19 cellular contexts compared by ENCODE assay signal in the genomic region with DNA sequence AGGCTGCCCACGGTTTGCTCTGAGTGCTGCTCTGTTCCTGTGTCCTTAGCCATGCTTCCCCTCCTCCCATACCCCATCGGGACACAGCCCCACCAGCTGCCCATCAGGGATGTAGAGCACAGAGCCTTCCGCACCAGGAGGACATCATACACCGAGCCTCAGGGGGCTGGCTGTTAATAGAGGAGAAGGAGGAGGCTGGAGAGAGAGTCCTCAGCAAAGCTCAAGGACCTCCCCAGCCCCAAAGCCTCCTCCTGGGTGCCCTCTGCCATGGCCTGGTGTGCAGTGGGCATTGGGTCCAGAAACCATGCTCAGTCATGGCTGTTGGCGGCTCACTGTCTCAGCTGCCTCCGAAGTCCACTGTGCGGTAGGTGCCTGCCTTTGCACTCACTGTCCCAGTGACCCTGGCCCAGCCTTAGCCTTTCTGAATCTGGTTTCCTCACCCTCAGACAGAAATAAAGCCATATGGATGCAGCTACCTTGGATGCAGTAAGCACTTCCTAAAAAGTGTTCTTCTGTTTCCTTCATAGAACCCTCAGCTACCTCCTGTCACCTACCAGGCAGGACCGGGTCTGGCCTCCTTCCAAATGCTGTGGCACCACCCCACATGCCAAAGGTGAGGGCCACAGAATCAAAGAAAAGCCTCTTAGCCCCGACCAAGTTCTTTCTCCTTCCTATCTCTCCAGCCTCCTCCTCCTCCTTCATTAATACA. TPM values are rescaled to one million over a fixed set of nuclear protein-coding genes. Genes with fewer than 3 reads are reported as not detected.
A peak's percentile ranks its signal among the peaks of the same experiment; 100 is the strongest.
DNase-seq lines count a peak whose midpoint lies in the region; ATAC-seq and TF ChIP-seq lines count a peak whose summit lies in the region.
"Had no signal": no experiment of that assay in that cellular context is flagged by ENCODE, and none has a peak within 500 bp of the region (broad histone marks: within the 10 kb centered on the region; RNA-seq: fewer than 3 reads in every experiment).

No MANE protein-coding gene starts in this region.

- no peak overlapping the region for H3K14ac ChIP-seq in neuronal stem cell (ENCODE audit: low read length)

- no peak overlapping the region for H4K8ac ChIP-seq in neuronal stem cell (ENCODE audit: low read depth, low read length)

- no peaks in the 10 kb centered on the region for H3K9me3 Mint-ChIP-seq in activated naive CD4-positive, alpha-beta T cell treated with anti-CD3 and anti-CD28 coated beads, Interleukin-2, amount 50 U/mL, for 24 hours
- H3K9me3 Mint-ChIP-seq in activated naive CD4-positive, alpha-beta T cell treated with anti-CD3 and anti-CD28 coated beads, Interleukin-2, amount 50 U/mL, for 72 hours = peaks cover 0 to 8% of the 10 kb centered on the region in 2 donors

- no peaks in the 10 kb centered on the region for H3K27me3 Mint-ChIP-seq in activated naive CD4-positive, alpha-beta T cell treated with anti-CD3 and anti-CD28 coated beads, Interleukin-2, amount 50 U/mL, for 24 hours

- H3K4me1 ChIP-seq in neuronal stem cell (ENCODE audit: control insufficient read depth in 2 of 2, insufficient read depth in 1 of 2, low read depth in 1 of 2, low read length in 2 of 2) (no peaks in the 10 kb centered on the region), upper lobe of right lung (no peaks in the 10 kb centered on the region)
- H3K4me1 ChIP-seq: HAP-1 had no signal

- H3K27ac ChIP-seq in neuronal stem cell (replicated peaks; ENCODE audit: low read length) (no peak overlapping the region), upper lobe of right lung (no peak overlapping the region)
- H3K27ac ChIP-seq: KMS-11 had no signal

- H2BK5ac ChIP-seq in neuronal stem cell (ENCODE audit: low read length) = no peak overlapping the region

- no peaks in the 10 kb centered on the region for H3K36me3 Mint-ChIP-seq in activated naive CD4-positive, alpha-beta T cell treated with anti-CD3 and anti-CD28 coated beads, Interleukin-2, amount 50 U/mL, for 24 hours
- no peaks in the 10 kb centered on the region for H3K36me3 Mint-ChIP-seq in activated naive CD4-positive, alpha-beta T cell treated with anti-CD3 and anti-CD28 coated beads, Interleukin-2, amount 50 U/mL, for 72 hours

- DNase-seq in activated naive CD4-positive, alpha-beta T cell treated with anti-CD3 and anti-CD28 coated beads, Interleukin-2, amount 50 U/mL, for 72 hours (ENCODE audit: low spot score in 2 of 2) = no peak
- DNase-seq in activated CD8-positive, alpha-beta memory T cell treated with anti-CD3 and anti-CD28 coated beads, Interleukin-2, amount 50 U/mL, for 48 hours = peak; percentile 42
- no peak for DNase-seq in neuronal stem cell (ENCODE audit: low spot score)
- DNase-seq in upper lobe of right lung = no peak
- DNase-seq in iPS-NIHi11 (ENCODE audit: low spot score) = no peak
- DNase-seq: C1 segment of cervical spinal cord, DMS 273 treated with DMSO at 0.1 percent for 48 hours, GF-D8, NCI-H1105, NCI-H1694, NCI-H2107, NCI-H226, NCI-H524 treated with DMSO at 0.1 percent for 48 hours had no signal

- WGBS in neuronal stem cell (ENCODE audit: extremely low coverage in 2 of 2, insufficient read length in 2 of 2, insufficient replicate concordance in 1 of 2), 2 donors = no CpG with 5 or more reads among the region's 9 CpGs

- H2AK5ac ChIP-seq in neuronal stem cell (ENCODE audit: low read depth, low read length) = no peak overlapping the region

- no peak overlapping the region for H3K23ac ChIP-seq in neuronal stem cell (ENCODE audit: low read depth, low read length, poor library complexity)

- no peak for ATAC-seq in activated naive CD4-positive, alpha-beta T cell treated with anti-CD3 and anti-CD28 coated beads, Interleukin-2, amount 50 U/mL, for 72 hours
- ATAC-seq in upper lobe of right lung (peak; percentile 13), HG03045 (IDR thresholded peaks at IDR 0.05; ENCODE audit: unreplicated experiment) (no peak), GM18502 (IDR thresholded peaks at IDR 0.05; ENCODE audit: poor library complexity, unreplicated experiment) (no peak)
- ATAC-seq: Right ventricle myocardium inferior had no signal

- H3K4ac ChIP-seq in neuronal stem cell (ENCODE audit: low read length) = no peak overlapping the region

- no peaks in the 10 kb centered on the region for H3K79me1 ChIP-seq in neuronal stem cell (ENCODE audit: low read depth, low read length)

- H3K4me2 ChIP-seq in neuronal stem cell (ENCODE audit: insufficient read depth, low read length, poor library complexity, severe bottlenecking) = no peak overlapping the region
- H3K4me2 ChIP-seq: KMS-11 had no signal

- no peaks in the 10 kb centered on the region for H3K4me1 Mint-ChIP-seq in activated naive CD4-positive, alpha-beta T cell treated with anti-CD3 and anti-CD28 coated beads, Interleukin-2, amount 50 U/mL, for 24 hours

- H2BK120ac ChIP-seq in neuronal stem cell (ENCODE audit: low read depth, low read length) = no peak overlapping the region

- H2BK12ac ChIP-seq in neuronal stem cell (ENCODE audit: low read length) = no peak overlapping the region

- H3K27me3 ChIP-seq in neuronal stem cell (ENCODE audit: control insufficient read depth in 3 of 3, insufficient read depth in 3 of 3, low read depth in 1 of 3, low read length in 3 of 3) (no peaks in the 10 kb centered on the region), upper lobe of right lung (no peaks in the 10 kb centered on the region)

- H3K4me3 ChIP-seq in neuronal stem cell (ENCODE audit: low read length in 2 of 2) (no peak overlapping the region), upper lobe of right lung (no peak overlapping the region)
- H3K4me3 ChIP-seq: HAP-1 had no signal

- H3K4me3 Mint-ChIP-seq in activated naive CD4-positive, alpha-beta T cell treated with anti-CD3 and anti-CD28 coated beads, Interleukin-2, amount 50 U/mL, for 24 hours = no peak overlapping the region

- peak overlapping the region; percentile 65 for H3K27ac Mint-ChIP-seq in activated naive CD4-positive, alpha-beta T cell treated with anti-CD3 and anti-CD28 coated beads, Interleukin-2, amount 50 U/mL, for 24 hours
- no peak overlapping the region for H3K27ac Mint-ChIP-seq in activated naive CD4-positive, alpha-beta T cell treated with anti-CD3 and anti-CD28 coated beads, Interleukin-2, amount 50 U/mL, for 72 hours

- H3K9ac ChIP-seq in neuronal stem cell (ENCODE audit: low read depth, low read length, poor library complexity) = peak overlapping the region; percentile 74
- H3K9ac ChIP-seq: KMS-11 had no signal

- H2BK15ac ChIP-seq in neuronal stem cell (ENCODE audit: low read length) = peak overlapping the region; percentile 27

- intact Hi-C loops in upper lobe of right lung (cut with DNase I) = no loop called here

- no peak overlapping the region for H2AFZ ChIP-seq in neuronal stem cell (ENCODE audit: low read length)

- peaks cover 2 to 14% of the 10 kb centered on the region in 2 donors for H3K9me3 ChIP-seq in neuronal stem cell (replicated peaks in 1 of 2; ENCODE audit: control insufficient read depth in 2 of 2, insufficient read depth in 1 of 2, low read depth in 1 of 2, low read length in 2 of 2)
- H3K9me3 ChIP-seq in upper lobe of right lung = no peaks in the 10 kb centered on the region
- H3K9me3 ChIP-seq: HAP-1 had no signal

- H3K18ac ChIP-seq in neuronal stem cell (ENCODE audit: low read length) = peak overlapping the region; percentile 57

- H3K36me3 ChIP-seq in neuronal stem cell (replicated peaks in 1 of 2; ENCODE audit: control insufficient read depth in 2 of 2, insufficient read depth in 2 of 2, low read length in 2 of 2) (peaks cover 0 to 17% of the 10 kb centered on the region in 2 donors), upper lobe of right lung (no peaks in the 10 kb centered on the region)
- H3K36me3 ChIP-seq: HAP-1 had no signal

- no peak for TF ChIP-seq CTCF in upper lobe of right lung (IDR thresholded peaks at IDR 0.05)

- H4K91ac ChIP-seq in neuronal stem cell (ENCODE audit: low read depth, low read length, poor library complexity) = no peak overlapping the region

RNA-seq across cellular contexts. Expression of a gene that starts 53.9 kb away (rescaled TPM):
- total RNA-seq in activated naive CD4-positive, alpha-beta T cell treated with anti-CD3 and anti-CD28 coated beads, Interleukin-2, amount 50 U/mL, for 72 hours = 10 to 100 TPM; 49.7 to 74.2 TPM
- 23.2 TPM for polyA plus RNA-seq in neuronal stem cell (2013, experiment 1 of 2)
- polyA plus RNA-seq in neuronal stem cell (2013, experiment 2 of 2) = 22.6 TPM
- total RNA-seq in upper lobe of right lung = 43.0 TPM
